ENCODE assay signal across 1 cellular context in the genomic region with DNA sequence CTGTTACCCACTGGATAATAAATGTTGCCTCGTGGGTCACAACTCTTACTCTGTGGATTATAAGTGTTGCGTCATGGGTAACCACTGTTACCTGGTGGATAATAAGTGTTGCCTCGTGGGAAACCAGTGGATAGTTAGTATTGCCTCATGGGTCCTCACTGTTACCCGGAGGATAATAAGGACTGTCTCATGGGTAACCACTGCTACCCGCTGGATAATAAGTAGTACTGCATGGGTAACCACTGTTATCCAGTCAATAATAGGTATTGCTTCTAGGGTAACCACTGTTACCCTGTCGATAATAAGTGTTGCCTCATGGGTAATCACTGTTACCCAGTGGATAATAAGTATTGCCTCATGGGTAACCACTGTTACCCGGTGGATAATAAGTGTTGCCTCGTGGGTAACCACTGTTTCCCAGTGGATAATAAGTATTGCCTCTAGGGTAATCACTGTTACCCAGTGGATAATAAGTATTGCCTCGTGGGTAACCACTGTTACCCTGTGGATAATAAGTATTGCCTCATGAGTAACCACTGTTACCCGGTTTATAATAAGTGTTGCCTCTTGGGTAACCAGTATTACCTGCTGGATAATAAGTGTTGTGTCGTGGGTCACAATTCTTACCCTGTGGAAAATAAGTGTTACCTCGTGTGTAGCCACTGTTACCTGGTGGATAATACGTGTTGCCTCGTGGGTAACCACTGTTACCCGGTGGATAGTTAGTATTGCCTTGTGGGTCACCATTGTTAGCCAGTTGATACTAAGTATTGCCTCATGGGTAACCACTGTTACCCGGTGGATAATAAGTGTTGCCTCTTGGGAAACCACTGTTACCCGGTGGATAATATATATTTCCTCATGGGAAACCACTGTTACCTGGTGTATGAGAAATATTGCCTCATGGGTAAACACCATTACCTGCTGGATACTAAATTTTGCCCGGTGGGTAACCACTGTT.
TF ChIP-seq lines count a peak whose summit lies in the region.

No MANE protein-coding gene starts in this region.

TF ChIP-seq in GM12878, 131 proteins besides CTCF, POLR2A, EP300 and RAD21 (continued from another document):
- TF ChIP-seq, protein P1, sequence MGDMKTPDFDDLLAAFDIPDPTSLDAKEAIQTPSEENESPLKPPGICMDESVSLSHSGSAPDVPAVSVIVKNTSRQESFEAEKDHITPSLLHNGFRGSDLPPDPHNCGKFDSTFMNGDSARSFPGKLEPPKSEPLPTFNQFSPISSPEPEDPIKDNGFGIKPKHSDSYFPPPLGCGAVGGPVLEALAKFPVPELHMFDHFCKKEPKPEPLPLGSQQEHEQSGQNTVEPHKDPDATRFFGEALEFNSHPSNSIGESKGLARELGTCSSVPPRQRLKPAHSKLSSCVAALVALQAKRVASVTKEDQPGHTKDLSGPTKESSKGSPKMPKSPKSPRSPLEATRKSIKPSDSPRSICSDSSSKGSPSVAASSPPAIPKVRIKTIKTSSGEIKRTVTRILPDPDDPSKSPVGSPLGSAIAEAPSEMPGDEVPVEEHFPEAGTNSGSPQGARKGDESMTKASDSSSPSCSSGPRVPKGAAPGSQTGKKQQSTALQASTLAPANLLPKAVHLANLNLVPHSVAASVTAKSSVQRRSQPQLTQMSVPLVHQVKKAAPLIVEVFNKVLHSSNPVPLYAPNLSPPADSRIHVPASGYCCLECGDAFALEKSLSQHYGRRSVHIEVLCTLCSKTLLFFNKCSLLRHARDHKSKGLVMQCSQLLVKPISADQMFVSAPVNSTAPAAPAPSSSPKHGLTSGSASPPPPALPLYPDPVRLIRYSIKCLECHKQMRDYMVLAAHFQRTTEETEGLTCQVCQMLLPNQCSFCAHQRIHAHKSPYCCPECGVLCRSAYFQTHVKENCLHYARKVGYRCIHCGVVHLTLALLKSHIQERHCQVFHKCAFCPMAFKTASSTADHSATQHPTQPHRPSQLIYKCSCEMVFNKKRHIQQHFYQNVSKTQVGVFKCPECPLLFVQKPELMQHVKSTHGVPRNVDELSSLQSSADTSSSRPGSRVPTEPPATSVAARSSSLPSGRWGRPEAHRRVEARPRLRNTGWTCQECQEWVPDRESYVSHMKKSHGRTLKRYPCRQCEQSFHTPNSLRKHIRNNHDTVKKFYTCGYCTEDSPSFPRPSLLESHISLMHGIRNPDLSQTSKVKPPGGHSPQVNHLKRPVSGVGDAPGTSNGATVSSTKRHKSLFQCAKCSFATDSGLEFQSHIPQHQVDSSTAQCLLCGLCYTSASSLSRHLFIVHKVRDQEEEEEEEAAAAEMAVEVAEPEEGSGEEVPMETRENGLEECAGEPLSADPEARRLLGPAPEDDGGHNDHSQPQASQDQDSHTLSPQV (IDR thresholded peaks at IDR 0.05): no peak
- TF ChIP-seq JUNB (IDR thresholded peaks at IDR 0.05) (no peak), CHD2 (IDR thresholded peaks at IDR 0.05; ENCODE audit: borderline replicate concordance, low read depth, low read length) (no peak), NR2C1 (IDR thresholded peaks at IDR 0.05) (no peak; the same call in 1 of the 2 replicates), KAT2A (conservative IDR thresholded peaks at IDR 0.05; ENCODE audit: control insufficient read depth, low read depth, low read length) (no peak), ZNF217 (IDR thresholded peaks at IDR 0.05) (peak; percentile 81), ATF7 (IDR thresholded peaks at IDR 0.05; ENCODE audit: low read depth) (no peak), SMAD1 (IDR thresholded peaks at IDR 0.05; ENCODE audit: low read depth, partially characterized antibody) (no peak), NBN (IDR thresholded peaks at IDR 0.05) (no peak), RUNX3 (IDR thresholded peaks at IDR 0.05; ENCODE audit: low read length) (peak; percentile 5), ESRRA (IDR thresholded peaks at IDR 0.05; ENCODE audit: low read length) (no peak), ZBED1 (IDR thresholded peaks at IDR 0.05; ENCODE audit: borderline replicate concordance) (0 out of 2 replicates have a peak, but pooled peaks have one; percentile 19), BRCA1 (IDR thresholded peaks at IDR 0.05; ENCODE audit: low read depth, low read length) (no peak), FOXM1 (IDR thresholded peaks at IDR 0.05; ENCODE audit: low read depth, low read length) (peak; percentile 25; the same call in 1 of the 2 replicates), BMI1 (IDR thresholded peaks at IDR 0.05; ENCODE audit: borderline replicate concordance) (no peak)
- TF ChIP-seq, protein P2, sequence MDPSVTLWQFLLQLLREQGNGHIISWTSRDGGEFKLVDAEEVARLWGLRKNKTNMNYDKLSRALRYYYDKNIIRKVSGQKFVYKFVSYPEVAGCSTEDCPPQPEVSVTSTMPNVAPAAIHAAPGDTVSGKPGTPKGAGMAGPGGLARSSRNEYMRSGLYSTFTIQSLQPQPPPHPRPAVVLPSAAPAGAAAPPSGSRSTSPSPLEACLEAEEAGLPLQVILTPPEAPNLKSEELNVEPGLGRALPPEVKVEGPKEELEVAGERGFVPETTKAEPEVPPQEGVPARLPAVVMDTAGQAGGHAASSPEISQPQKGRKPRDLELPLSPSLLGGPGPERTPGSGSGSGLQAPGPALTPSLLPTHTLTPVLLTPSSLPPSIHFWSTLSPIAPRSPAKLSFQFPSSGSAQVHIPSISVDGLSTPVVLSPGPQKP (IDR thresholded peaks at IDR 0.05; ENCODE audit: low read depth, low read length): no peak
- TF ChIP-seq, protein P3, sequence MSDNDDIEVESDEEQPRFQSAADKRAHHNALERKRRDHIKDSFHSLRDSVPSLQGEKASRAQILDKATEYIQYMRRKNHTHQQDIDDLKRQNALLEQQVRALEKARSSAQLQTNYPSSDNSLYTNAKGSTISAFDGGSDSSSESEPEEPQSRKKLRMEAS (IDR thresholded peaks at IDR 0.05; ENCODE audit: low read depth, low read length): no peak
- TF ChIP-seq, protein P4, sequence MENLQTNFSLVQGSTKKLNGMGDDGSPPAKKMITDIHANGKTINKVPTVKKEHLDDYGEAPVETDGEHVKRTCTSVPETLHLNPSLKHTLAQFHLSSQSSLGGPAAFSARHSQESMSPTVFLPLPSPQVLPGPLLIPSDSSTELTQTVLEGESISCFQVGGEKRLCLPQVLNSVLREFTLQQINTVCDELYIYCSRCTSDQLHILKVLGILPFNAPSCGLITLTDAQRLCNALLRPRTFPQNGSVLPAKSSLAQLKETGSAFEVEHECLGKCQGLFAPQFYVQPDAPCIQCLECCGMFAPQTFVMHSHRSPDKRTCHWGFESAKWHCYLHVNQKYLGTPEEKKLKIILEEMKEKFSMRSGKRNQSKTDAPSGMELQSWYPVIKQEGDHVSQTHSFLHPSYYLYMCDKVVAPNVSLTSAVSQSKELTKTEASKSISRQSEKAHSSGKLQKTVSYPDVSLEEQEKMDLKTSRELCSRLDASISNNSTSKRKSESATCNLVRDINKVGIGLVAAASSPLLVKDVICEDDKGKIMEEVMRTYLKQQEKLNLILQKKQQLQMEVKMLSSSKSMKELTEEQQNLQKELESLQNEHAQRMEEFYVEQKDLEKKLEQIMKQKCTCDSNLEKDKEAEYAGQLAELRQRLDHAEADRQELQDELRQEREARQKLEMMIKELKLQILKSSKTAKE (IDR thresholded peaks at IDR 0.05; ENCODE audit: low read depth, poor library complexity, severe bottlenecking): no peak
- TF ChIP-seq, protein P5, sequence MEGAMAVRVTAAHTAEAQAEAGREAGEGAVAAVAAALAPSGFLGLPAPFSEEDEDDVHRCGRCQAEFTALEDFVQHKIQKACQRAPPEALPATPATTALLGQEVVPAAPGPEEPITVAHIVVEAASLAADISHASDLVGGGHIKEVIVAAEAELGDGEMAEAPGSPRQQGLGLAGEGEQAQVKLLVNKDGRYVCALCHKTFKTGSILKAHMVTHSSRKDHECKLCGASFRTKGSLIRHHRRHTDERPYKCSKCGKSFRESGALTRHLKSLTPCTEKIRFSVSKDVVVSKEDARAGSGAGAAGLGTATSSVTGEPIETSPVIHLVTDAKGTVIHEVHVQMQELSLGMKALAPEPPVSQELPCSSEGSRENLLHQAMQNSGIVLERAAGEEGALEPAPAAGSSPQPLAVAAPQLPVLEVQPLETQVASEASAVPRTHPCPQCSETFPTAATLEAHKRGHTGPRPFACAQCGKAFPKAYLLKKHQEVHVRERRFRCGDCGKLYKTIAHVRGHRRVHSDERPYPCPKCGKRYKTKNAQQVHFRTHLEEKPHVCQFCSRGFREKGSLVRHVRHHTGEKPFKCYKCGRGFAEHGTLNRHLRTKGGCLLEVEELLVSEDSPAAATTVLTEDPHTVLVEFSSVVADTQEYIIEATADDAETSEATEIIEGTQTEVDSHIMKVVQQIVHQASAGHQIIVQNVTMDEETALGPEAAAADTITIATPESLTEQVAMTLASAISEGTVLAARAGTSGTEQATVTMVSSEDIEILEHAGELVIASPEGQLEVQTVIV (IDR thresholded peaks at IDR 0.05; ENCODE audit: borderline replicate concordance, partially characterized antibody): no peak
- TF ChIP-seq, protein P6, sequence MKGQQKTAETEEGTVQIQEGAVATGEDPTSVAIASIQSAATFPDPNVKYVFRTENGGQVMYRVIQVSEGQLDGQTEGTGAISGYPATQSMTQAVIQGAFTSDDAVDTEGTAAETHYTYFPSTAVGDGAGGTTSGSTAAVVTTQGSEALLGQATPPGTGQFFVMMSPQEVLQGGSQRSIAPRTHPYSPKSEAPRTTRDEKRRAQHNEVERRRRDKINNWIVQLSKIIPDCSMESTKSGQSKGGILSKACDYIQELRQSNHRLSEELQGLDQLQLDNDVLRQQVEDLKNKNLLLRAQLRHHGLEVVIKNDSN (IDR thresholded peaks at IDR 0.05; ENCODE audit: borderline replicate concordance, extremely low read length, insufficient read depth, low read depth, low read length): no peak
TF ChIP-seq in GM12878: peak in this region for 21.
